Comparison of ENCODE assay signal across 16 cellular contexts in genomic region chr2:193103064-193103463, GRCh38.
DNase-seq lines count a peak whose midpoint lies in the region; TF ChIP-seq lines count a peak whose summit lies in the region.
"Had no signal": no experiment of that assay in that cellular context is flagged by ENCODE, and none has a peak within 500 bp of the region (broad histone marks: within the 10 kb centered on the region; RNA-seq: fewer than 3 reads in every experiment).

No MANE protein-coding gene starts in this region.

- no peaks in the 10 kb centered on the region; the same call in 1 of the 2 replicates for H3K36me3 ChIP-seq in Caco-2 (ENCODE audit: control insufficient read depth, insufficient read depth, low read length)
- H3K36me3 ChIP-seq: ascending aorta had no signal

- H3K27me3 Mint-ChIP-seq in Caco-2 (ENCODE audit: insufficient read depth, unreplicated experiment) (no peaks in the 10 kb centered on the region), CD14-positive monocyte (ENCODE audit: low read depth in 3 of 3) (no peaks in the 10 kb centered on the region)
- H3K27me3 Mint-ChIP-seq: naive thymus-derived CD8-positive, alpha-beta T cell had no signal

- H3K27me3 ChIP-seq in Caco-2 (replicated peaks; ENCODE audit: control insufficient read depth, insufficient read depth, low read length), result no peaks in the 10 kb centered on the region
- H3K27me3 ChIP-seq: ascending aorta had no signal

- H3K4me3 ChIP-seq in Caco-2 (ENCODE audit: low read depth, low read length), result no peak overlapping the region
- H3K4me3 ChIP-seq: ascending aorta had no signal

- H3K4me3 Mint-ChIP-seq in Caco-2 (ENCODE audit: unreplicated experiment), result no peak overlapping the region
- no peak overlapping the region for H3K4me3 Mint-ChIP-seq in CD14-positive monocyte
- H3K4me3 Mint-ChIP-seq: naive thymus-derived CD8-positive, alpha-beta T cell; T-helper 1 cell treated with Interleukin-12 subunit alpha and Interleukin-12 subunit beta and Interleukin-4 antibody, amounts not matched to agents 30 μg/mL and 1 μg/mL, for 36 hours had no signal

- H3K9me3 Mint-ChIP-seq in Caco-2 (ENCODE audit: unreplicated experiment) (no peaks in the 10 kb centered on the region), CD14-positive monocyte (peaks cover 0 to 4% (median 0%) of the 10 kb centered on the region in 7 donors)
- H3K9me3 Mint-ChIP-seq: T-helper 1 cell treated with Interleukin-12 subunit alpha and Interleukin-12 subunit beta and Interleukin-4 antibody, amounts not matched to agents 30 μg/mL and 1 μg/mL, for 36 hours had no signal

- peak; percentile 1 for DNase-seq in Daoy (ENCODE audit: low read depth)
- peak; percentile 44 for DNase-seq in HT1080 (ENCODE audit: low read depth)
- DNase-seq in astrocyte of the hippocampus (ENCODE audit: low read depth, low spot score), result peak; percentile 10
- peak; percentile 29 for DNase-seq in kidney tubule cell (ENCODE audit: low spot score)
- DNase-seq in Caco-2, result no peak
- no peak for DNase-seq in CD14-positive monocyte (ENCODE audit: low spot score)
- DNase-seq in C1 segment of cervical spinal cord (lab: John Stamatoyannopoulos, UW), result no peak
- DNase-seq in hippocampal formation (lab: John Stamatoyannopoulos, UW), result no peak
- DNase-seq: activated CD4-positive, CD25-positive, alpha-beta regulatory T cell; activated effector memory CD4-positive, alpha-beta T cell treated with anti-CD3 and anti-CD28 coated beads, Interleukin-2, amount 50 U/mL, for 16 hours; foreskin melanocyte; naive thymus-derived CD8-positive, alpha-beta T cell; NCI-H774; RPMI8226 had no signal

- POLR2A ChIA-PET in Caco-2 (lab: Charles Lee), result no interaction called here

- TF ChIP-seq CTCF in Caco-2 (IDR thresholded peaks at IDR 0.05; ENCODE audit: insufficient read depth in 1 of 2, low read depth in 1 of 2, low read length in 1 of 2, severe bottlenecking in 1 of 2, unreplicated experiment in 1 of 2), result no peak
- no peak for TF ChIP-seq CTCF in CD14-positive monocyte (IDR thresholded peaks at IDR 0.05)

- H3K36me3 Mint-ChIP-seq in Caco-2 (ENCODE audit: insufficient read depth, unreplicated experiment) (no peaks in the 10 kb centered on the region), CD14-positive monocyte (no peaks in the 10 kb centered on the region)
- H3K36me3 Mint-ChIP-seq: naive thymus-derived CD8-positive, alpha-beta T cell had no signal

- CTCF ChIA-PET in Caco-2 (lab: Charles Lee), result no interaction called here

- no peaks in the 10 kb centered on the region for H3K4me1 ChIP-seq in Caco-2
- H3K4me1 ChIP-seq: ascending aorta had no signal

- no peaks in the 10 kb centered on the region for H3K9me3 ChIP-seq in Caco-2
- H3K9me3 ChIP-seq: ascending aorta had no signal

- no TSS peak for BruUV-seq in Caco-2 (replicated peaks; lab: Mats Ljungman, UMichigan)

- intact Hi-C loops in Caco-2 (cut with micrococcal nuclease; ENCODE audit: unreplicated experiment), result no loop called here
- intact Hi-C loops in CD14-positive monocyte (cut with micrococcal nuclease), result no loop called here

- no peaks in the 10 kb centered on the region for H3K4me1 Mint-ChIP-seq in Caco-2 (ENCODE audit: low read depth, unreplicated experiment)
- no peaks in the 10 kb centered on the region for H3K4me1 Mint-ChIP-seq in CD14-positive monocyte
- H3K4me1 Mint-ChIP-seq: naive thymus-derived CD8-positive, alpha-beta T cell had no signal

- H3K27ac Mint-ChIP-seq in Caco-2 (ENCODE audit: unreplicated experiment), result no peak overlapping the region
- no peak overlapping the region for H3K27ac Mint-ChIP-seq in CD14-positive monocyte
- H3K27ac Mint-ChIP-seq: naive thymus-derived CD8-positive, alpha-beta T cell; T-helper 1 cell treated with Interleukin-12 subunit alpha and Interleukin-12 subunit beta and Interleukin-4 antibody, amounts not matched to agents 30 μg/mL and 1 μg/mL, for 36 hours had no signal

Comparison
In these comparisons a context has a peak if more than half of its experiments do, and no peak if none do; other contexts are left out.
1. DNase-seq: peak in Daoy (single experiment), HT1080 (single experiment), astrocyte of the hippocampus (single experiment) and kidney tubule cell (single experiment); none in Caco-2 (0 of 2), CD14-positive monocyte (single experiment), C1 segment of cervical spinal cord (0 of 14) and hippocampal formation (0 of 2).